10 cellular contexts compared by ENCODE assay signal in genomic region chr14:22427771-22428228, GRCh38.
DNase-seq lines count a peak whose midpoint lies in the region; ATAC-seq and TF ChIP-seq lines count a peak whose summit lies in the region.
"Had no signal": no experiment of that assay in that cellular context is flagged by ENCODE, and none has a peak within 500 bp of the region (broad histone marks: within the 10 kb centered on the region; RNA-seq: fewer than 3 reads in every experiment).

No MANE protein-coding gene starts in this region.

- no peaks in the 10 kb centered on the region for H3K36me3 Mint-ChIP-seq in endodermal cell (ENCODE audit: low read depth)
- H3K36me3 Mint-ChIP-seq in T-helper 17 cell (ENCODE audit: low read depth): no peaks in the 10 kb centered on the region

- POLR2A ChIA-PET in AG04449 (lab: Yijun Ruan, JAX): no interaction called here

- H3K4me3 Mint-ChIP-seq in endodermal cell: no peak overlapping the region
- no peak overlapping the region for H3K4me3 Mint-ChIP-seq in T-helper 17 cell
- H3K4me3 Mint-ChIP-seq: B cell had no signal

- no peak for TF ChIP-seq CTCF in AG04449 (IDR thresholded peaks at IDR 0.05; ENCODE audit: insufficient read depth, low read length, missing control alignments)
- no peak for TF ChIP-seq CTCF in endodermal cell (conservative IDR thresholded peaks at IDR 0.05)

- no peak for ATAC-seq in T-helper 17 cell

- H3K27ac ChIP-seq in endodermal cell (ENCODE audit: low read depth, low read length): peak overlapping the region; percentile 88
- no peak overlapping the region for H3K27ac ChIP-seq in effector memory CD4-positive, alpha-beta T cell (ENCODE audit: insufficient read depth, low read length, poor library complexity, severe bottlenecking)

- H3K27ac Mint-ChIP-seq in endodermal cell: no peak overlapping the region
- no peak overlapping the region for H3K27ac Mint-ChIP-seq in T-helper 17 cell
- H3K27ac Mint-ChIP-seq: B cell had no signal

- H3K4me1 Mint-ChIP-seq in endodermal cell (peaks cover 17% of the 10 kb centered on the region), T-helper 17 cell (no peaks in the 10 kb centered on the region)

- H3K36me3 ChIP-seq in endodermal cell (ENCODE audit: control insufficient read depth, insufficient read depth, low read length): no peaks in the 10 kb centered on the region
- H3K36me3 ChIP-seq in effector memory CD4-positive, alpha-beta T cell (ENCODE audit: control insufficient read depth, insufficient read depth, low read length): no peaks in the 10 kb centered on the region

- H3K4me1 ChIP-seq in endodermal cell (ENCODE audit: control insufficient read depth, insufficient read depth, low read length): no peaks in the 10 kb centered on the region
- H3K4me1 ChIP-seq in effector memory CD4-positive, alpha-beta T cell (ENCODE audit: control insufficient read depth, insufficient read depth, low read length, poor library complexity, severe bottlenecking): no peaks in the 10 kb centered on the region

- CTCF ChIA-PET in AG04449 (lab: Yijun Ruan, JAX): interaction anchor here (0.6 to 1.3 kb wide), 3 partner anchors 28 to 48 kb away, joined by 3 to 5 read pairs (median 3); no protein-coding TSS in a partner anchor

- H3K9me3 ChIP-seq in endodermal cell (ENCODE audit: control insufficient read depth, low read length): no peaks in the 10 kb centered on the region
- H3K9me3 ChIP-seq in effector memory CD4-positive, alpha-beta T cell (ENCODE audit: control insufficient read depth, low read length): no peaks in the 10 kb centered on the region
- H3K9me3 ChIP-seq in T-helper 17 cell (ENCODE audit: control insufficient read depth, low read length, poor library complexity, severe bottlenecking): no peaks in the 10 kb centered on the region

- H3K9me3 Mint-ChIP-seq in endodermal cell: no peaks in the 10 kb centered on the region

- peaks cover 17% of the 10 kb centered on the region for H3K27me3 ChIP-seq in endodermal cell (ENCODE audit: control insufficient read depth, insufficient read depth, low read length, poor library complexity, severe bottlenecking)
- H3K27me3 ChIP-seq in effector memory CD4-positive, alpha-beta T cell (replicated peaks; ENCODE audit: control insufficient read depth, insufficient read depth, low read length, poor library complexity, severe bottlenecking): no peaks in the 10 kb centered on the region

- H3K27me3 Mint-ChIP-seq in endodermal cell (ENCODE audit: insufficient read depth) (peaks cover 8% of the 10 kb centered on the region), T-helper 17 cell (no peaks in the 10 kb centered on the region)

- 57 to 80% methylated on average over 8 to 9 of the region's 9 CpGs for WGBS in endodermal cell (ENCODE audit: insufficient coverage in 1 of 2, insufficient read length in 1 of 2), 2 experiments

- no peak overlapping the region for H3K9ac ChIP-seq in endodermal cell (ENCODE audit: extremely low read depth, low read length, poor library complexity, severe bottlenecking)

- H3K4me3 ChIP-seq in AG04449 (ENCODE audit: low read depth, low read length) (peak overlapping the region; percentile 42), endodermal cell (ENCODE audit: low read length) (no peak overlapping the region)
- H3K4me3 ChIP-seq in effector memory CD4-positive, alpha-beta T cell (ENCODE audit: insufficient read depth, low read depth, low read length, poor library complexity, severe bottlenecking): no peak overlapping the region

- no peak for DNase-seq in AG04449 (ENCODE audit: low read depth, low spot score)
- peak; percentile 30 for DNase-seq in NCI-H460 (ENCODE audit: extremely low read depth, low read depth)
- peak; percentile 39 for DNase-seq in endodermal cell
- DNase-seq in myocyte (ENCODE audit: low read depth): peak; percentile 30
- DNase-seq in DMS53 treated with DMSO at 0.1 percent for 48 hours (lab: John Stamatoyannopoulos, UW; ENCODE audit: unreplicated experiment): no peak
- no peak for DNase-seq in effector memory CD4-positive, alpha-beta T cell
- no peak for DNase-seq in DMS 273 (lab: John Stamatoyannopoulos, UW; ENCODE audit: unreplicated experiment)
- no peak for DNase-seq in T-helper 17 cell
- DNase-seq: NCI-H2029 had no signal

Comparison
In these comparisons a context has a peak if more than half of its experiments do, and no peak if none do; other contexts are left out.
1. DNase-seq: peak in NCI-H460 (single experiment), endodermal cell (single experiment) and myocyte (single experiment); none in AG04449 (single experiment), DMS53 treated with DMSO at 0.1 percent for 48 hours (single experiment), effector memory CD4-positive, alpha-beta T cell (0 of 3), DMS 273 (single experiment) and T-helper 17 cell (0 of 3).